Comparison of ENCODE assay signal across 16 cellular contexts in the genomic region with DNA sequence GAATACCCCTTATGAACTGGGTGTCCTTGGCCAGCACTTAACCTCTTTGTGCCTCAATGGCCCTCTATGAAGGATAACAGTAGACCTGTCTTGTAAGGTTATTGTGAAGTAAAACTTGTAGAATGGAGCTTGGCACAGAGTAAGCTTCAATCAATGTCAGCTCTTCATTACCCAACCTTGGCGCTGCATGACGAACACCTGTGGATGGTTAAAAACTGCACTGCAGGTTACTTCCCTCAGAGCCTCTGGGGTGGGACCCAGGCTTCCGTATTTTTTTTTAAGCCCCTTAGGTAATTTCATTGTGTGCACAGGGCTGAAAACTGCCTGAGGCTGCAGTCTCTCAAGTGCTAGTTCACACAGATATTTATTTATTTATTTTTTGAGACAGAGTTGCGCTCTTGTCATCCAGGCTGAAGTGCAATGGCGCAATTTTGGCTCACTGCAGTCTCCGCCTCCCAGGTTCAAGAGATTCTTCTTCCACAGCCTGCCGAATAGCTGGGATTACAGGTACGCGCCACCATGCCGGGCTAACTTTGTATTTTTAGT.
"Had no signal": no experiment of that assay in that cellular context is flagged by ENCODE, and none has a peak within 500 bp of the region (broad histone marks: within the 10 kb centered on the region; RNA-seq: fewer than 3 reads in every experiment).

No MANE protein-coding gene starts in this region.

- H3K27ac ChIP-seq: epithelial cell of prostate, foreskin keratinocyte, lower lobe of right lung, neutrophil, thyroid gland had no signal

- H3K4me3 ChIP-seq: lower lobe of right lung, thyroid gland had no signal

- H3K27me3 ChIP-seq: neutrophil, thyroid gland had no signal

- ATAC-seq: activated CD8-positive, alpha-beta T cell treated with anti-CD3 and anti-CD28 coated beads for 36 hours; foreskin keratinocyte; lower lobe of right lung; natural killer cell treated with Interleukin-12 subunit alpha and Interleukin-12 subunit beta and Interleukin-15 and Interleukin-18, amount 100 ng/mL, for 72 hours had no signal

- H3K36me3 ChIP-seq: lower lobe of right lung, neutrophil, thyroid gland had no signal

- H3K4me1 ChIP-seq: foreskin keratinocyte, lower lobe of right lung, thyroid gland had no signal

- H3K9me3 ChIP-seq: lower lobe of right lung, neutrophil, thyroid gland had no signal

- FAIRE-seq: colon, keratinocyte had no signal

- DNase-seq: activated CD4-positive, alpha-beta T cell treated with anti-CD3 and anti-CD28 coated beads, Interleukin-2, amount 10 ng/mL, durations not matched to agents 24 days and 14 days; activated CD8-positive, alpha-beta T cell treated with anti-CD3 and anti-CD28 coated beads for 36 hours; activated naive CD4-positive, alpha-beta T cell treated with anti-CD3 and anti-CD28 coated beads for 36 hours; activated T-cell treated with anti-CD3 and anti-CD28 coated beads, Interleukin-2, amount 50 U/mL, for 24 hours; caudate nucleus; endodermal cell; foreskin keratinocyte; lower lobe of right lung; stimulated activated naive CD4-positive, alpha-beta T cell; T1000; thyroid gland had no signal
